ENCODE assay signal across 30 cellular contexts in genomic region chr2:133809485-133809884, GRCh38.
"Had no signal": no experiment of that assay in that cellular context is flagged by ENCODE, and none has a peak within 500 bp of the region (broad histone marks: within the 10 kb centered on the region; RNA-seq: fewer than 3 reads in every experiment).

No MANE protein-coding gene starts in this region.

- FAIRE-seq: astrocyte, bronchial epithelial cell, frontal cortex had no signal

- DNase-seq: activated CD4-positive, alpha-beta memory T cell treated with anti-CD3 and anti-CD28 coated beads for 36 hours; activated CD4-positive, alpha-beta T cell treated with anti-CD3 and anti-CD28 coated beads, Interleukin-2, amount 10 ng/mL, durations not matched to agents 24 days and 14 days; activated CD8-positive, alpha-beta memory T cell treated with anti-CD3 and anti-CD28 coated beads, Interleukin-2, amount 10 ng/mL, durations not matched to agents 7 days and 5 days; activated CD8-positive, alpha-beta memory T cell treated with anti-CD3 and anti-CD28 coated beads, Interleukin-2, amount 50 U/mL, for 4 hours; activated CD8-positive, alpha-beta T cell treated with anti-CD3 and anti-CD28 coated beads, Interleukin-2, amount 10 ng/mL, durations not matched to agents 7 days and 5 days; activated gamma-delta T cell; activated naive CD4-positive, alpha-beta T cell; activated naive CD4-positive, alpha-beta T cell treated with anti-CD3 and anti-CD28 coated beads, Interleukin-2, amount 10 ng/mL, durations not matched to agents 7 days and 5 days; activated naive CD8-positive, alpha-beta T cell treated with anti-CD3 and anti-CD28 coated beads, Interleukin-2, amount 10 ng/mL, durations not matched to agents 7 days and 5 days; activated T-cell treated with anti-CD3 and anti-CD28 coated beads, Interleukin-2, amount 50 U/mL, for 24 hours; activated T-cell treated with anti-CD3 and anti-CD28 coated beads, Interleukin-2, amount 50 U/mL, for 72 hours; amniotic stem cell; anterior cingulate cortex; brain microvascular endothelial cell; dorsolateral prefrontal cortex; effector memory CD4-positive, alpha-beta T cell; endodermal cell; foreskin fibroblast; glutamatergic neuron; heart left ventricle; T-helper 2 cell had no signal

- H3K4me3 ChIP-seq: coronary artery, dorsolateral prefrontal cortex, heart left ventricle had no signal

- H3K36me3 Mint-ChIP-seq: activated CD4-positive, alpha-beta memory T cell treated with anti-CD3 and anti-CD28 coated beads for 36 hours; activated naive CD4-positive, alpha-beta T cell treated with anti-CD3 and anti-CD28 coated beads, Interleukin-2, amount 10 ng/mL, durations not matched to agents 7 days and 5 days; activated naive CD8-positive, alpha-beta T cell treated with anti-CD3 and anti-CD28 coated beads, Interleukin-2, amount 10 ng/mL, durations not matched to agents 7 days and 5 days had no signal

- H3K27me3 ChIP-seq: brain microvascular endothelial cell, heart left ventricle had no signal

- H3K4me1 ChIP-seq: heart left ventricle had no signal

- H3K27me3 Mint-ChIP-seq: activated CD4-positive, alpha-beta T cell treated with anti-CD3 and anti-CD28 coated beads, Interleukin-2, amount 10 ng/mL, durations not matched to agents 24 days and 14 days; activated naive CD4-positive, alpha-beta T cell treated with anti-CD3 and anti-CD28 coated beads, Interleukin-2, amount 10 ng/mL, durations not matched to agents 7 days and 5 days; activated naive CD8-positive, alpha-beta T cell treated with anti-CD3 and anti-CD28 coated beads, Interleukin-2, amount 10 ng/mL, durations not matched to agents 7 days and 5 days; dendritic cell treated with granulocyte-macrophage colony-stimulating factor and Interleukin-4, amounts not matched to agents 40 ng/mL and 50 ng/mL, for 4 days had no signal

- H3K4me1 Mint-ChIP-seq: activated CD4-positive, alpha-beta T cell treated with anti-CD3 and anti-CD28 coated beads, Interleukin-2, amount 10 ng/mL, durations not matched to agents 24 days and 14 days; activated CD8-positive, alpha-beta memory T cell treated with anti-CD3 and anti-CD28 coated beads, Interleukin-2, amount 10 ng/mL, durations not matched to agents 7 days and 5 days; activated naive CD4-positive, alpha-beta T cell treated with anti-CD3 and anti-CD28 coated beads, Interleukin-2, amount 10 ng/mL, durations not matched to agents 7 days and 5 days; activated naive CD8-positive, alpha-beta T cell treated with anti-CD3 and anti-CD28 coated beads, Interleukin-2, amount 10 ng/mL, durations not matched to agents 7 days and 5 days; central memory CD8-positive, alpha-beta T cell; endodermal cell had no signal

- H3K27ac Mint-ChIP-seq: activated CD4-positive, alpha-beta memory T cell treated with anti-CD3 and anti-CD28 coated beads for 36 hours; activated CD4-positive, alpha-beta T cell treated with anti-CD3 and anti-CD28 coated beads, Interleukin-2, amount 10 ng/mL, durations not matched to agents 24 days and 14 days; activated CD8-positive, alpha-beta memory T cell treated with anti-CD3 and anti-CD28 coated beads, Interleukin-2, amount 10 ng/mL, durations not matched to agents 7 days and 5 days; activated CD8-positive, alpha-beta T cell treated with anti-CD3 and anti-CD28 coated beads, Interleukin-2, amount 10 ng/mL, durations not matched to agents 7 days and 5 days; activated naive CD4-positive, alpha-beta T cell treated with anti-CD3 and anti-CD28 coated beads, Interleukin-2, amount 10 ng/mL, durations not matched to agents 7 days and 5 days; activated naive CD4-positive, alpha-beta T cell treated with anti-CD3 and anti-CD28 coated beads, Interleukin-2, amount 50 U/mL, for 72 hours; activated naive CD8-positive, alpha-beta T cell treated with anti-CD3 and anti-CD28 coated beads, Interleukin-2, amount 10 ng/mL, durations not matched to agents 7 days and 5 days; activated T-cell treated with anti-CD3 and anti-CD28 coated beads, Interleukin-2, amount 50 U/mL, for 24 hours; activated T-cell treated with anti-CD3 and anti-CD28 coated beads, Interleukin-2, amount 50 U/mL, for 72 hours; endodermal cell had no signal

- H3K4me3 Mint-ChIP-seq: activated CD4-positive, alpha-beta memory T cell treated with anti-CD3 and anti-CD28 coated beads for 36 hours; activated CD4-positive, alpha-beta T cell treated with anti-CD3 and anti-CD28 coated beads, Interleukin-2, amount 10 ng/mL, durations not matched to agents 24 days and 14 days; activated CD8-positive, alpha-beta memory T cell treated with anti-CD3 and anti-CD28 coated beads, Interleukin-2, amount 10 ng/mL, durations not matched to agents 7 days and 5 days; activated CD8-positive, alpha-beta T cell treated with anti-CD3 and anti-CD28 coated beads, Interleukin-2, amount 10 ng/mL, durations not matched to agents 7 days and 5 days; activated naive CD4-positive, alpha-beta T cell treated with anti-CD3 and anti-CD28 coated beads, Interleukin-2, amount 10 ng/mL, durations not matched to agents 7 days and 5 days; activated naive CD8-positive, alpha-beta T cell treated with anti-CD3 and anti-CD28 coated beads, Interleukin-2, amount 10 ng/mL, durations not matched to agents 7 days and 5 days; activated T-cell treated with anti-CD3 and anti-CD28 coated beads, Interleukin-2, amount 50 U/mL, for 24 hours; activated T-cell treated with anti-CD3 and anti-CD28 coated beads, Interleukin-2, amount 50 U/mL, for 72 hours; central memory CD8-positive, alpha-beta T cell; dendritic cell treated with granulocyte-macrophage colony-stimulating factor and Interleukin-4, amounts not matched to agents 40 ng/mL and 50 ng/mL, for 4 days; endodermal cell had no signal

- ATAC-seq: activated CD4-positive, CD25-positive, alpha-beta regulatory T cell treated with anti-CD3 and anti-CD28 coated beads, Interleukin-2, amount 50 U/mL, for 24 hours; activated CD8-positive, alpha-beta memory T cell treated with anti-CD3 and anti-CD28 coated beads, Interleukin-2, amount 10 ng/mL, durations not matched to agents 7 days and 5 days; activated CD8-positive, alpha-beta T cell treated with anti-CD3 and anti-CD28 coated beads, Interleukin-2, amount 10 ng/mL, durations not matched to agents 7 days and 5 days; activated naive CD4-positive, alpha-beta T cell treated with anti-CD3 and anti-CD28 coated beads, Interleukin-2, amount 50 U/mL, for 72 hours; activated T-cell treated with anti-CD3 and anti-CD28 coated beads, Interleukin-2, amount 50 U/mL, for 72 hours; esophagus mucosa; heart left ventricle had no signal

- H3K36me3 ChIP-seq: brain microvascular endothelial cell, heart left ventricle had no signal

- H3K27ac ChIP-seq: brain microvascular endothelial cell, coronary artery, dorsolateral prefrontal cortex, heart left ventricle had no signal
